ENCODE assay signal across 1 cellular context in genomic region chr3:120284702-120285507, GRCh38.
A peak's percentile ranks its signal among the peaks of the same experiment; 100 is the strongest.
TF ChIP-seq lines count a peak whose summit lies in the region.

Gene GPR156, minus strand, starts transcription at chr3:120285222. Its CDS starts 41,124 bp downstream, at chr3:120244098.

TF ChIP-seq in WTC11, 78 proteins besides CTCF, POLR2A, EP300 and RAD21 (continued from another document):
- TF ChIP-seq AFF4 (CRISPR knock-in tag; IDR thresholded peaks at IDR 0.05; ENCODE audit: borderline replicate concordance) (0 out of 2 replicates have a peak, but pooled peaks have one; percentile 56), ZNF416 (CRISPR knock-in tag; IDR thresholded peaks at IDR 0.05) (peak; percentile 56; the same call in 1 of the 2 replicates), NFYB (CRISPR knock-in tag; conservative IDR thresholded peaks at IDR 0.05; ENCODE audit: low read depth) (no peak), ESRRA (CRISPR knock-in tag; IDR thresholded peaks at IDR 0.05; ENCODE audit: borderline replicate concordance) (peak; percentile 67; the same call in 1 of the 2 replicates), ZNF281 (CRISPR knock-in tag; IDR thresholded peaks at IDR 0.05) (0 out of 2 replicates have a peak, but pooled peaks have one; percentile 66), ZNF121 (CRISPR knock-in tag; IDR thresholded peaks at IDR 0.05) (no peak), NFE2L1 (CRISPR knock-in tag; IDR thresholded peaks at IDR 0.05) (no peak), SP1 (CRISPR knock-in tag; conservative IDR thresholded peaks at IDR 0.05) (0 out of 2 replicates have a peak, but pooled peaks have one; percentile 12), GABPB1 (CRISPR knock-in tag; IDR thresholded peaks at IDR 0.05) (no peak), SOX15 (CRISPR knock-in tag; IDR thresholded peaks at IDR 0.05) (no peak), ZNF317 (CRISPR knock-in tag; IDR thresholded peaks at IDR 0.05; ENCODE audit: borderline replicate concordance, low read depth) (peak; percentile 53; the same call in 1 of the 2 replicates), MYBL2 (CRISPR knock-in tag; IDR thresholded peaks at IDR 0.05) (no peak; the same call in 1 of the 2 replicates), ZNF425 (CRISPR knock-in tag; conservative IDR thresholded peaks at IDR 0.05) (no peak)
- TF ChIP-seq, protein P1, sequence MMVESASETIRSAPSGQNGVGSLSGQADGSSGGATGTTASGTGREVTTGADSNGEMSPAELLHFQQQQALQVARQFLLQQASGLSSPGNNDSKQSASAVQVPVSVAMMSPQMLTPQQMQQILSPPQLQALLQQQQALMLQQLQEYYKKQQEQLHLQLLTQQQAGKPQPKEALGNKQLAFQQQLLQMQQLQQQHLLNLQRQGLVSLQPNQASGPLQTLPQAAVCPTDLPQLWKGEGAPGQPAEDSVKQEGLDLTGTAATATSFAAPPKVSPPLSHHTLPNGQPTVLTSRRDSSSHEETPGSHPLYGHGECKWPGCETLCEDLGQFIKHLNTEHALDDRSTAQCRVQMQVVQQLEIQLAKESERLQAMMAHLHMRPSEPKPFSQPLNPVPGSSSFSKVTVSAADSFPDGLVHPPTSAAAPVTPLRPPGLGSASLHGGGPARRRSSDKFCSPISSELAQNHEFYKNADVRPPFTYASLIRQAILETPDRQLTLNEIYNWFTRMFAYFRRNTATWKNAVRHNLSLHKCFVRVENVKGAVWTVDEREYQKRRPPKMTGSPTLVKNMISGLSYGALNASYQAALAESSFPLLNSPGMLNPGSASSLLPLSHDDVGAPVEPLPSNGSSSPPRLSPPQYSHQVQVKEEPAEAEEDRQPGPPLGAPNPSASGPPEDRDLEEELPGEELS (CRISPR knock-in tag; IDR thresholded peaks at IDR 0.05), result peak; percentile 72; the same call in 1 of the 2 replicates
